Comparison of ENCODE assay signal across 8 cellular contexts in genomic region chr2:238238311-238238765, GRCh38. TPM values are rescaled to one million over a fixed set of nuclear protein-coding genes. Genes with fewer than 3 reads are reported as not detected.
A peak's percentile ranks its signal among the peaks of the same experiment; 100 is the strongest.
DNase-seq lines count a peak whose midpoint lies in the region; ATAC-seq and TF ChIP-seq lines count a peak whose summit lies in the region.

No MANE protein-coding gene starts in this region.

- no peaks in the 10 kb centered on the region for H3K27me3 ChIP-seq in PC-3 (ENCODE audit: low read length)
- H3K27me3 ChIP-seq in uterus = no peaks in the 10 kb centered on the region

- H3K4me1 ChIP-seq in PC-3 (ENCODE audit: insufficient read depth, low read length) (peaks cover 4% of the 10 kb centered on the region; the same call in 1 of the 2 replicates), uterus (peaks cover 10 to 29% of the 10 kb centered on the region in 2 donors)

- no peak overlapping the region for H2AFZ ChIP-seq in PC-3 (ENCODE audit: low read length)

- no peak for ATAC-seq in stimulated activated naive CD8-positive, alpha-beta T cell treated with anti-CD3 and anti-CD28 coated beads, Interleukin-15, amount 100 ng/mL, for 72 hours
- ATAC-seq in PC-3 = no peak
- ATAC-seq in SK-N-SH treated with all-trans-retinoic acid at 6 μM for 48 hours = no peak
- no peak for ATAC-seq in HG03095 (IDR thresholded peaks at IDR 0.05; ENCODE audit: unreplicated experiment)

- H3K9me3 ChIP-seq in PC-3 (ENCODE audit: low read length) (no peaks in the 10 kb centered on the region), uterus (no peaks in the 10 kb centered on the region)

- H3K27ac ChIP-seq in PC-3 (ENCODE audit: low read length) (no peak overlapping the region), uterus (no peak overlapping the region)

- POLR2A ChIA-PET in PC-3 (lab: Charles Lee; ENCODE audit: unreplicated experiment) = interaction anchor here (0.6 kb wide), 1 partner anchor 36 kb away, joined by 4 read pairs; no protein-coding TSS in a partner anchor

- H3K36me3 Mint-ChIP-seq in stimulated activated naive CD8-positive, alpha-beta T cell treated with anti-CD3 and anti-CD28 coated beads, Interleukin-15, Interleukin-2, amounts not matched to agents 100 ng/mL and 50 ng/mL, for 24 hours (ENCODE audit: low read depth) = no peaks in the 10 kb centered on the region
- peaks cover 10% of the 10 kb centered on the region for H3K36me3 Mint-ChIP-seq in glutamatergic neuron (ENCODE audit: unreplicated experiment)

- no peak overlapping the region for H3K4me2 ChIP-seq in PC-3 (ENCODE audit: low read length)

- CTCF ChIA-PET in PC-3 (lab: Charles Lee) = no interaction called here

- intact Hi-C loops in PC-3 (cut with micrococcal nuclease) (no loop called here), uterus (cut with DNase I; ENCODE audit: low total_unique reads) (no loop called here)

- TF ChIP-seq POLR2A in uterus (IDR thresholded peaks at IDR 0.05) = no peak

- no peak overlapping the region for H3K4me3 ChIP-seq in PC-3 (ENCODE audit: low read length)
- no peak overlapping the region for H3K4me3 ChIP-seq in uterus

- peaks cover 19% of the 10 kb centered on the region for H3K4me1 Mint-ChIP-seq in stimulated activated naive CD8-positive, alpha-beta T cell treated with anti-CD3 and anti-CD28 coated beads, Interleukin-15, Interleukin-2, amounts not matched to agents 100 ng/mL and 50 ng/mL, for 24 hours (ENCODE audit: low read depth)
- peaks cover 19% of the 10 kb centered on the region for H3K4me1 Mint-ChIP-seq in stimulated activated naive CD8-positive, alpha-beta T cell treated with anti-CD3 and anti-CD28 coated beads, Interleukin-15, amount 100 ng/mL, for 72 hours
- peaks cover 32% of the 10 kb centered on the region for H3K4me1 Mint-ChIP-seq in glutamatergic neuron (ENCODE audit: low read depth, unreplicated experiment)

- no peaks in the 10 kb centered on the region for H3F3A ChIP-seq in PC-3 (ENCODE audit: low read length, unreplicated experiment)

- peak overlapping the region; percentile 47 for H3K4me3 Mint-ChIP-seq in stimulated activated naive CD8-positive, alpha-beta T cell treated with anti-CD3 and anti-CD28 coated beads, Interleukin-15, Interleukin-2, amounts not matched to agents 100 ng/mL and 50 ng/mL, for 24 hours
- H3K4me3 Mint-ChIP-seq in stimulated activated naive CD8-positive, alpha-beta T cell treated with anti-CD3 and anti-CD28 coated beads, Interleukin-15, amount 100 ng/mL, for 72 hours = peak overlapping the region in 1 of 2 donors; percentile 58
- H3K4me3 Mint-ChIP-seq in glutamatergic neuron (ENCODE audit: unreplicated experiment) = peak overlapping the region; percentile 92

- TF ChIP-seq CTCF in PC-3 (conservative IDR thresholded peaks at IDR 0.05; ENCODE audit: low read depth, low read length) (no peak), glutamatergic neuron (IDR thresholded peaks at IDR 0.05; ENCODE audit: partially characterized antibody, unreplicated experiment) (no peak), uterus (IDR thresholded peaks at IDR 0.05) (no peak)

- BruUV-seq in PC-3 (replicated peaks; lab: Mats Ljungman, UMichigan) = TSS peak; percentile 44

- no peaks in the 10 kb centered on the region for H3K9me3 Mint-ChIP-seq in stimulated activated naive CD8-positive, alpha-beta T cell treated with anti-CD3 and anti-CD28 coated beads, Interleukin-15, Interleukin-2, amounts not matched to agents 100 ng/mL and 50 ng/mL, for 24 hours
- peaks cover 0 to 4% of the 10 kb centered on the region in 2 donors for H3K9me3 Mint-ChIP-seq in stimulated activated naive CD8-positive, alpha-beta T cell treated with anti-CD3 and anti-CD28 coated beads, Interleukin-15, amount 100 ng/mL, for 72 hours
- H3K9me3 Mint-ChIP-seq in glutamatergic neuron (ENCODE audit: unreplicated experiment) = peaks cover 25% of the 10 kb centered on the region

- no peaks in the 10 kb centered on the region for H3K79me2 ChIP-seq in PC-3 (ENCODE audit: low read length)

- H3K36me3 ChIP-seq in PC-3 (ENCODE audit: low read depth, low read length) (no peaks in the 10 kb centered on the region), uterus (no peaks in the 10 kb centered on the region)

- H3K27ac Mint-ChIP-seq in stimulated activated naive CD8-positive, alpha-beta T cell treated with anti-CD3 and anti-CD28 coated beads, Interleukin-15, Interleukin-2, amounts not matched to agents 100 ng/mL and 50 ng/mL, for 24 hours = no peak overlapping the region
- H3K27ac Mint-ChIP-seq in stimulated activated naive CD8-positive, alpha-beta T cell treated with anti-CD3 and anti-CD28 coated beads, Interleukin-15, amount 100 ng/mL, for 72 hours = no peak overlapping the region
- peak overlapping the region; percentile 90 for H3K27ac Mint-ChIP-seq in glutamatergic neuron (ENCODE audit: unreplicated experiment)

- no peak for DNase-seq in stimulated activated naive CD8-positive, alpha-beta T cell treated with anti-CD3 and anti-CD28 coated beads, Interleukin-15, amount 100 ng/mL, for 72 hours
- DNase-seq in PC-3 (no peak), glutamatergic neuron (no peak), NCI-H345 (lab: John Stamatoyannopoulos, UW) (no peak), uterus (no peak)

- H3K27me3 Mint-ChIP-seq in stimulated activated naive CD8-positive, alpha-beta T cell treated with anti-CD3 and anti-CD28 coated beads, Interleukin-15, Interleukin-2, amounts not matched to agents 100 ng/mL and 50 ng/mL, for 24 hours = peaks cover 43% of the 10 kb centered on the region
- H3K27me3 Mint-ChIP-seq in stimulated activated naive CD8-positive, alpha-beta T cell treated with anti-CD3 and anti-CD28 coated beads, Interleukin-15, amount 100 ng/mL, for 72 hours = peaks cover 69% of the 10 kb centered on the region
- peaks cover 26% of the 10 kb centered on the region for H3K27me3 Mint-ChIP-seq in glutamatergic neuron (ENCODE audit: unreplicated experiment)

- H3K9ac ChIP-seq in PC-3 (ENCODE audit: low read length) = no peak overlapping the region

- H3K9me2 ChIP-seq in PC-3 (replicated peaks; ENCODE audit: low read length) = no peaks in the 10 kb centered on the region

- H4K20me1 ChIP-seq in PC-3 (ENCODE audit: low read length) = no peaks in the 10 kb centered on the region

TF ChIP-seq in SK-N-SH treated with all-trans-retinoic acid at 6 μM for 48 hours, 23 proteins besides CTCF, POLR2A, EP300 and RAD21:
- TF ChIP-seq ZNF70 (CRISPR knock-in tag; IDR thresholded peaks at IDR 0.05) (no peak), BACH2 (CRISPR knock-in tag; IDR thresholded peaks at IDR 0.05; ENCODE audit: borderline replicate concordance) (no peak), ISL1 (CRISPR knock-in tag; IDR thresholded peaks at IDR 0.05) (no peak), ESRRG (CRISPR knock-in tag; IDR thresholded peaks at IDR 0.05) (no peak), TOX (CRISPR knock-in tag; IDR thresholded peaks at IDR 0.05; ENCODE audit: borderline replicate concordance) (no peak), SNAI2 (CRISPR knock-in tag; IDR thresholded peaks at IDR 0.05) (no peak), TSHZ2 (CRISPR knock-in tag; IDR thresholded peaks at IDR 0.05) (no peak), ZNF565 (CRISPR knock-in tag; conservative IDR thresholded peaks at IDR 0.05; ENCODE audit: low read depth) (no peak), ARNTL (CRISPR knock-in tag; IDR thresholded peaks at IDR 0.05; ENCODE audit: borderline replicate concordance, low read depth) (no peak), ZNF8 (CRISPR knock-in tag; IDR thresholded peaks at IDR 0.05) (no peak), TCF4 (CRISPR knock-in tag; IDR thresholded peaks at IDR 0.05; ENCODE audit: borderline replicate concordance) (no peak), RARB (CRISPR knock-in tag; IDR thresholded peaks at IDR 0.05) (no peak), CREB5 (CRISPR knock-in tag; IDR thresholded peaks at IDR 0.05; ENCODE audit: low read depth) (no peak)

RNA-seq across cellular contexts. Expression of gene HES6, which starts 1.5 kb away (rescaled TPM):
- 9.8 and 19.6 TPM in 2 replicates for total RNA-seq in PC-3 (2014; rRNA removed)
- 665 TPM for total RNA-seq in glutamatergic neuron (ENCODE audit: unreplicated experiment)
- total RNA-seq in uterus = 10 to 100 TPM in 2 of 4 donors, 1 to 10 TPM in 1, not detected in 1; 9.5 to 33.3 (median 10.2) TPM

RNA-seq across cellular contexts. Expression of gene ILKAP, which starts 34.8 kb away (rescaled TPM):
- 28.7 and 30.7 TPM in 2 replicates for total RNA-seq in PC-3 (2014; rRNA removed)
- total RNA-seq in glutamatergic neuron (ENCODE audit: unreplicated experiment) = 61.3 TPM
- total RNA-seq in uterus = 10 to 100 TPM in 3 of 4 donors, 1 to 10 TPM in 1; 9.2 to 78.0 (median 29.1) TPM

RNA-seq across cellular contexts. Expression of gene PER2, which starts 50.1 kb away (rescaled TPM):
- total RNA-seq in PC-3 (2014; rRNA removed) = 8.6 and 13.0 TPM in 2 replicates
- 3.8 TPM for total RNA-seq in glutamatergic neuron (ENCODE audit: unreplicated experiment)
- 10 to 100 TPM in 3 of 4 donors, 1 to 10 TPM in 1; 2.9 to 40.9 (median 19.9) TPM for total RNA-seq in uterus

Comparison
In these comparisons a context has a peak if more than half of its experiments do, and no peak if none do; other contexts are left out.
1. RNA of gene HES6, which starts 1.5 kb away (total RNA-seq): 665 TPM in glutamatergic neuron (single experiment); 9.5 to 33.3 TPM in uterus and 9.8 to 19.6 TPM in PC-3; every median in the first group is over 10 times any median in the second.